15 cellular contexts compared by ENCODE assay signal in genomic region chr11:79095424-79095823, GRCh38.
DNase-seq lines count a peak whose midpoint lies in the region; ATAC-seq, FAIRE-seq and TF ChIP-seq lines count a peak whose summit lies in the region.
"Had no signal": no experiment of that assay in that cellular context is flagged by ENCODE, and none has a peak within 500 bp of the region (broad histone marks: within the 10 kb centered on the region; RNA-seq: fewer than 3 reads in every experiment).

No MANE protein-coding gene starts in this region.

- H2AK5ac ChIP-seq in mesenchymal stem cell (ENCODE audit: low read length, severe bottlenecking), result peak overlapping the region; percentile 34

- H3K9me3 ChIP-seq in A549 (peaks cover 18% of the 10 kb centered on the region), mesenchymal stem cell (ENCODE audit: control insufficient read depth, low read length) (peaks cover 8% of the 10 kb centered on the region), MG63 (no peaks in the 10 kb centered on the region), kidney (ENCODE audit: control insufficient read depth in 1 of 2, low read length in 2 of 2) (no peaks in the 10 kb centered on the region)

- peaks cover 6% of the 10 kb centered on the region for H3K36me3 Mint-ChIP-seq in nephron progenitor cell (ENCODE audit: low read depth)
- H3K36me3 Mint-ChIP-seq: CD4-positive, alpha-beta memory T cell had no signal

- peak overlapping the region; percentile 96 for H3K27ac Mint-ChIP-seq in nephron progenitor cell
- H3K27ac Mint-ChIP-seq: B cell; CD4-positive, alpha-beta memory T cell had no signal

- no peak overlapping the region for H3K4ac ChIP-seq in mesenchymal stem cell (ENCODE audit: low read depth in 1 of 2, low read length in 2 of 2)

- no peak overlapping the region for H3K4me3 ChIP-seq in A549
- H3K4me3 ChIP-seq in mesenchymal stem cell (ENCODE audit: insufficient read depth in 1 of 2, low read depth in 1 of 2, low read length in 2 of 2), result no peak overlapping the region
- no peak overlapping the region for H3K4me3 ChIP-seq in MG63
- H3K4me3 ChIP-seq in kidney (ENCODE audit: low read length in 2 of 2), result no peak overlapping the region
- H3K4me3 ChIP-seq: GM12878, GM23248 had no signal

- H3K18ac ChIP-seq in mesenchymal stem cell (ENCODE audit: low read depth in 1 of 2, low read length in 2 of 2), result no peak overlapping the region

- no peaks in the 10 kb centered on the region for H3K27me3 ChIP-seq in mesenchymal stem cell (ENCODE audit: control insufficient read depth in 1 of 2, insufficient read depth in 1 of 2, low read length in 2 of 2)
- no peaks in the 10 kb centered on the region for H3K27me3 ChIP-seq in MG63

- H3K36me3 ChIP-seq in mesenchymal stem cell (ENCODE audit: control insufficient read depth in 1 of 2, insufficient read depth in 2 of 2, low read depth in 1 of 2, low read length in 2 of 2) (no peaks in the 10 kb centered on the region), MG63 (no peaks in the 10 kb centered on the region), kidney (ENCODE audit: control insufficient read depth in 1 of 2, insufficient read depth in 2 of 2, low read length in 2 of 2) (no peaks in the 10 kb centered on the region)

- POLR2A ChIA-PET in A549 (lab: Yijun Ruan, JAX), result no interaction called here

- no peak overlapping the region for H2BK15ac ChIP-seq in mesenchymal stem cell (ENCODE audit: low read depth, poor library complexity, severe bottlenecking)

- WGBS in A549 (ENCODE audit: missing lambda C conversion rate), result 66% methylated on average over 3 of the region's 3 CpGs
- WGBS in mesenchymal stem cell, result 46% methylated on average over 3 of the region's 3 CpGs

- DNase-seq in A549 (ENCODE audit: low read depth in 1 of 2, low spot score in 1 of 2) (no peak), dermis blood vessel endothelial cell (peak; percentile 15), mesenchymal stem cell (no peak), nephron progenitor cell (no peak), MG63 (no peak), HPDE6-E6E7 (ENCODE audit: extremely low spot score) (no peak), kidney (no peak)
- DNase-seq: CD4-positive, alpha-beta memory T cell; DMS79; GM23248 had no signal

- peak overlapping the region; percentile 57 for H3K4me3 Mint-ChIP-seq in nephron progenitor cell
- H3K4me3 Mint-ChIP-seq: B cell; CD4-positive, alpha-beta memory T cell had no signal

- H3K4me2 ChIP-seq in A549 (no peak overlapping the region), mesenchymal stem cell (ENCODE audit: low read length, poor library complexity, severe bottlenecking) (no peak overlapping the region)

- H2BK5ac ChIP-seq in mesenchymal stem cell (ENCODE audit: low read depth, low read length, poor library complexity, severe bottlenecking), result no peak overlapping the region

- H3K79me1 ChIP-seq in mesenchymal stem cell (replicated peaks; ENCODE audit: low read length, poor library complexity, severe bottlenecking), result no peaks in the 10 kb centered on the region

- H3K9me3 Mint-ChIP-seq in nephron progenitor cell, result peaks cover 3% of the 10 kb centered on the region

- H2BK12ac ChIP-seq in mesenchymal stem cell (ENCODE audit: low read length in 2 of 2), result no peak overlapping the region

- TF ChIP-seq POLR2A in A549 (IDR thresholded peaks at IDR 0.05; ENCODE audit: low read length), result no peak

- no peak for FAIRE-seq in A549 (lab: Jason Lieb, UNC)
- FAIRE-seq in kidney (lab: Jason Lieb, UNC), result no peak
- FAIRE-seq: GM12878, GM18507, H54 had no signal

- TF ChIP-seq CTCF in A549 (IDR thresholded peaks at IDR 0.05), result no peak
- TF ChIP-seq CTCF in nephron progenitor cell (IDR thresholded peaks at IDR 0.05), result no peak
- TF ChIP-seq CTCF in kidney (IDR thresholded peaks at IDR 0.05; ENCODE audit: borderline replicate concordance, extremely low read depth, insufficient read depth), result no peak

- peaks cover 96% of the 10 kb centered on the region for H3K4me1 Mint-ChIP-seq in nephron progenitor cell
- H3K4me1 Mint-ChIP-seq: B cell; CD4-positive, alpha-beta memory T cell had no signal

- TF ChIP-seq RAD21 in A549 (conservative IDR thresholded peaks at IDR 0.05 in 1 of 2, IDR thresholded peaks at IDR 0.05 in 1 of 2), result no peak

- H3K9ac ChIP-seq in mesenchymal stem cell (ENCODE audit: low read length) (no peak overlapping the region), kidney (ENCODE audit: low read length in 2 of 2) (no peak overlapping the region)
- H3K9ac ChIP-seq: GM23248 had no signal

- H2BK120ac ChIP-seq in mesenchymal stem cell (ENCODE audit: low read depth, low read length), result no peak overlapping the region

- H3K4me1 ChIP-seq in A549 (peaks cover 35% of the 10 kb centered on the region), mesenchymal stem cell (ENCODE audit: control insufficient read depth, insufficient read depth, low read depth, low read length) (peaks cover 31% of the 10 kb centered on the region), kidney (ENCODE audit: control insufficient read depth in 1 of 2, insufficient read depth in 1 of 2, low read depth in 1 of 2, low read length in 2 of 2) (no peaks in the 10 kb centered on the region)

- H4K91ac ChIP-seq in mesenchymal stem cell (ENCODE audit: low read length), result no peak overlapping the region

- TF ChIP-seq EP300 in A549 (IDR thresholded peaks at IDR 0.05), result no peak

- H4K8ac ChIP-seq in mesenchymal stem cell (ENCODE audit: low read length), result no peak overlapping the region

- no peak overlapping the region for H3K14ac ChIP-seq in mesenchymal stem cell (ENCODE audit: low read length in 2 of 2)

- CTCF ChIA-PET in A549 (lab: Yijun Ruan, JAX), result interaction anchor here (1.5 kb wide), 1 partner anchor 449 kb away, joined by 8 read pairs; no protein-coding TSS in a partner anchor

- no peak overlapping the region for H3K23ac ChIP-seq in mesenchymal stem cell (ENCODE audit: low read length in 2 of 2)

- H3K27ac ChIP-seq in A549 (peak overlapping the region; percentile 31 to 71; a peak in 4 of 6 replicates), mesenchymal stem cell (ENCODE audit: low read length, poor library complexity, severe bottlenecking) (no peak overlapping the region), kidney (ENCODE audit: low read depth in 2 of 2, low read length in 2 of 2) (no peak overlapping the region)
- H3K27ac ChIP-seq: C4-2B, GM23248 had no signal

- no peak overlapping the region for H2AFZ ChIP-seq in mesenchymal stem cell (ENCODE audit: low read depth, low read length)
- H2AFZ ChIP-seq: GM23248 had no signal

- intact Hi-C loops in kidney (cut with DNase I), result no loop called here

- no peak for ATAC-seq in A549
- ATAC-seq: GM12878 had no signal

- peaks cover 5% of the 10 kb centered on the region for H3K27me3 Mint-ChIP-seq in nephron progenitor cell (ENCODE audit: low read depth, poor library complexity)

TF ChIP-seq in A549, 52 proteins besides CTCF, POLR2A, EP300 and RAD21:
- TF ChIP-seq RNF2 (IDR thresholded peaks at IDR 0.05; ENCODE audit: borderline replicate concordance, low read depth) (no peak), HOXB5 (CRISPR knock-in tag; IDR thresholded peaks at IDR 0.05) (no peak), MAFK (IDR thresholded peaks at IDR 0.05; ENCODE audit: partially characterized antibody) (no peak), MYC (IDR thresholded peaks at IDR 0.05; ENCODE audit: borderline replicate concordance, low read length) (no peak)
- TF ChIP-seq, protein P1, sequence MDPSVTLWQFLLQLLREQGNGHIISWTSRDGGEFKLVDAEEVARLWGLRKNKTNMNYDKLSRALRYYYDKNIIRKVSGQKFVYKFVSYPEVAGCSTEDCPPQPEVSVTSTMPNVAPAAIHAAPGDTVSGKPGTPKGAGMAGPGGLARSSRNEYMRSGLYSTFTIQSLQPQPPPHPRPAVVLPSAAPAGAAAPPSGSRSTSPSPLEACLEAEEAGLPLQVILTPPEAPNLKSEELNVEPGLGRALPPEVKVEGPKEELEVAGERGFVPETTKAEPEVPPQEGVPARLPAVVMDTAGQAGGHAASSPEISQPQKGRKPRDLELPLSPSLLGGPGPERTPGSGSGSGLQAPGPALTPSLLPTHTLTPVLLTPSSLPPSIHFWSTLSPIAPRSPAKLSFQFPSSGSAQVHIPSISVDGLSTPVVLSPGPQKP (IDR thresholded peaks at IDR 0.05; ENCODE audit: low read depth, low read length), result no peak

Comparison
In these comparisons a context has a peak if more than half of its experiments do, and no peak if none do; other contexts are left out.
1. H3K27ac ChIP-seq: peak in A549 (2 of 2); none in mesenchymal stem cell (single experiment) and kidney (0 of 2).